18 cellular contexts compared by ENCODE assay signal in genomic region chr9:88757406-88758010, GRCh38.
"Had no signal": no experiment of that assay in that cellular context is flagged by ENCODE, and none has a peak within 500 bp of the region (broad histone marks: within the 10 kb centered on the region; RNA-seq: fewer than 3 reads in every experiment).

No MANE protein-coding gene starts in this region.

- FAIRE-seq: TTC549 had no signal

- DNase-seq: activated CD4-positive, alpha-beta T cell treated with anti-CD3 and anti-CD28 coated beads for 48 hours; activated CD8-positive, alpha-beta memory T cell treated with anti-CD3 and anti-CD28 coated beads, Interleukin-2, amount 50 U/mL, for 48 hours; activated naive CD8-positive, alpha-beta T cell treated with anti-CD3 and anti-CD28 coated beads for 36 hours; amygdala; body of pancreas; central memory CD4-positive, alpha-beta T cell; colonic mucosa; esophagus squamous epithelium; glutamatergic neuron; mesendoderm; natural killer cell; posterior cingulate gyrus; stimulated activated CD4-positive, alpha-beta T cell treated with anti-CD3 and anti-CD28 coated beads, Interleukin-15, amount 100 ng/mL, for 24 hours; stimulated activated CD4-positive, alpha-beta T cell treated with anti-CD3 and anti-CD28 coated beads, Interleukin-4, amount 100 ng/mL, for 1 hour; stimulated activated naive B cell treated with anti-CD40 and anti-IgM and Interleukin-4, amounts not matched to agents 10 μg/mL and 1 μg/mL and 100 μg/mL, for 72 hours; transverse colon had no signal

- H3K9me3 ChIP-seq: body of pancreas, colonic mucosa, esophagus squamous epithelium, transverse colon had no signal

- H3K4me1 ChIP-seq: colonic mucosa, esophagus squamous epithelium had no signal

- H3K27ac ChIP-seq: body of pancreas, colonic mucosa, esophagus squamous epithelium, transverse colon had no signal

- H3K36me3 ChIP-seq: colonic mucosa, esophagus squamous epithelium, transverse colon had no signal

- H3K4me3 Mint-ChIP-seq: activated naive CD8-positive, alpha-beta T cell treated with anti-CD3 and anti-CD28 coated beads for 36 hours; natural killer cell; stimulated activated naive B cell treated with anti-CD40 and anti-IgM and Interleukin-4, amounts not matched to agents 10 μg/mL and 1 μg/mL and 100 μg/mL, for 72 hours; WTC11 had no signal

- H3K4me3 ChIP-seq: body of pancreas, colonic mucosa, esophagus squamous epithelium, transverse colon had no signal

- H3K9me3 Mint-ChIP-seq: activated naive CD8-positive, alpha-beta T cell treated with anti-CD3 and anti-CD28 coated beads for 36 hours; natural killer cell; WTC11 had no signal

- H3K27ac Mint-ChIP-seq: activated naive CD8-positive, alpha-beta T cell treated with anti-CD3 and anti-CD28 coated beads for 36 hours; natural killer cell; stimulated activated naive B cell treated with anti-CD40 and anti-IgM and Interleukin-4, amounts not matched to agents 10 μg/mL and 1 μg/mL and 100 μg/mL, for 72 hours; WTC11 had no signal

- H3K36me3 Mint-ChIP-seq: activated naive CD8-positive, alpha-beta T cell treated with anti-CD3 and anti-CD28 coated beads for 36 hours; natural killer cell; stimulated activated naive B cell treated with anti-CD40 and anti-IgM and Interleukin-4, amounts not matched to agents 10 μg/mL and 1 μg/mL and 100 μg/mL, for 72 hours; WTC11 had no signal

- ATAC-seq: body of pancreas; natural killer cell; stimulated activated naive B cell treated with anti-CD40 and anti-IgM and Interleukin-4, amounts not matched to agents 10 μg/mL and 1 μg/mL and 100 μg/mL, for 72 hours; WTC11 had no signal

- H3K27me3 ChIP-seq: body of pancreas, colonic mucosa, esophagus squamous epithelium, transverse colon had no signal

- H3K4me1 Mint-ChIP-seq: activated naive CD8-positive, alpha-beta T cell treated with anti-CD3 and anti-CD28 coated beads for 36 hours; natural killer cell; stimulated activated naive B cell treated with anti-CD40 and anti-IgM and Interleukin-4, amounts not matched to agents 10 μg/mL and 1 μg/mL and 100 μg/mL, for 72 hours had no signal
